ENCODE assay signal across 12 cellular contexts in the genomic region with DNA sequence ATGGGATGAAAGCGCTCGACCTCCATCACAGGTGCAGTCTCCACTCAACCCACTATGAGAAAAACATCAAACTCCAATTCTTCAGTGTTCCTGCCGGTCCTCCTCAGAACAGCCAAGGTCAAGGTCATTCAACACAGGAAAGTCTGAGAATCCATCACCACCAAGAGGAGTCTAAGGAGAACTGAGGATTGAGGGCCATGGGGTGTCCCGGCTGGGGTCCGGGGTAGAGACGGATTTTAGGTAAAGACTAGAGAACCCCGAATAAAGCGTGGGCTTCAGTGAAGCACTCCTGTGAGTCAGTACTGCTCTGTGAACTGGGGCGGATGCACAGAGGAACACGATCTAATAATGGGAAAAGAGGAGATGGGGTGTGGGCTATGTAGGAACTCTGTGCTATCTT.
"Had no signal": no experiment of that assay in that cellular context is flagged by ENCODE, and none has a peak within 500 bp of the region (broad histone marks: within the 10 kb centered on the region; RNA-seq: fewer than 3 reads in every experiment).

No MANE protein-coding gene starts in this region.

- H3K9me3 ChIP-seq: colonic mucosa, neutrophil, upper lobe of right lung, vagina had no signal

- H3K36me3 ChIP-seq: colonic mucosa, neutrophil, tibial artery, upper lobe of right lung, vagina had no signal

- H3K27me3 ChIP-seq: colonic mucosa, tibial artery, upper lobe of right lung, vagina had no signal

- H3K4me3 ChIP-seq: colonic mucosa, smooth muscle cell, tibial artery had no signal

- H3K27ac Mint-ChIP-seq: naive thymus-derived CD8-positive, alpha-beta T cell had no signal

- H3K4me1 ChIP-seq: colonic mucosa, tibial artery, upper lobe of right lung, vagina had no signal

- H3K27ac ChIP-seq: colonic mucosa, neutrophil, tibial artery, upper lobe of right lung, vagina had no signal

- DNase-seq: colonic mucosa; effector CD4-positive, alpha-beta T cell; kidney glomerular epithelial cell; mammary epithelial cell; naive thymus-derived CD8-positive, alpha-beta T cell; stimulated activated CD4-positive, alpha-beta T cell treated with anti-CD3 and anti-CD28 coated beads, Interleukin-2, amount 100 ng/mL, for 48 hours; stimulated activated naive CD4-positive, alpha-beta T cell treated with Interleukin-2 at 50 U/mL for 16 hours; tibial artery; upper lobe of right lung had no signal

- ATAC-seq: naive thymus-derived CD8-positive, alpha-beta T cell had no signal
